ENCODE assay signal across 16 cellular contexts in genomic region chr14:32230181-32230580, GRCh38. TPM values are rescaled to one million over a fixed set of nuclear protein-coding genes. Genes with fewer than 3 reads are reported as not detected.
DNase-seq lines count a peak whose midpoint lies in the region; ATAC-seq and TF ChIP-seq lines count a peak whose summit lies in the region.
"Had no signal": no experiment of that assay in that cellular context is flagged by ENCODE, and none has a peak within 500 bp of the region (broad histone marks: within the 10 kb centered on the region; RNA-seq: fewer than 3 reads in every experiment).

No MANE protein-coding gene starts in this region.

- no peak overlapping the region for H3K27ac Mint-ChIP-seq in activated CD4-positive, alpha-beta T cell treated with anti-CD3 and anti-CD28 coated beads, Interleukin-2, amount 10 ng/mL, durations not matched to agents 24 days and 14 days
- H3K27ac Mint-ChIP-seq: CD8-positive, alpha-beta memory T cell had no signal

- H3K27me3 ChIP-seq in PC-9 (ENCODE audit: insufficient read depth, low read depth) = no peaks in the 10 kb centered on the region
- no peaks in the 10 kb centered on the region for H3K27me3 ChIP-seq in psoas muscle (ENCODE audit: insufficient read depth in 3 of 3, low read length in 2 of 3)

- H3K9me3 Mint-ChIP-seq in activated CD4-positive, alpha-beta T cell treated with anti-CD3 and anti-CD28 coated beads, Interleukin-2, amount 10 ng/mL, durations not matched to agents 24 days and 14 days = no peaks in the 10 kb centered on the region
- H3K9me3 Mint-ChIP-seq: CD8-positive, alpha-beta memory T cell had no signal

- no peaks in the 10 kb centered on the region for H4K20me1 ChIP-seq in PC-9 (ENCODE audit: insufficient read depth)

- no peaks in the 10 kb centered on the region for H3K79me2 ChIP-seq in PC-9 (ENCODE audit: low read depth)
- H3K79me2 ChIP-seq: parathyroid adenoma had no signal

- no peaks in the 10 kb centered on the region for H3K9me3 ChIP-seq in PC-9 (ENCODE audit: insufficient read depth, low read depth)
- H3K9me3 ChIP-seq in psoas muscle = no peaks in the 10 kb centered on the region

- peaks cover 62% of the 10 kb centered on the region for H3K4me1 ChIP-seq in PC-9 (replicated peaks; ENCODE audit: insufficient read depth)
- peaks cover 4% of the 10 kb centered on the region for H3K4me1 ChIP-seq in psoas muscle

- DNase-seq in ELR (ENCODE audit: low read depth) (peak; percentile 49), PC-9 (peak in 1 of 2 experiments; percentile 87), fibroblast of mammary gland (ENCODE audit: low read depth) (peak; percentile 68), psoas muscle (no peak)
- DNase-seq in activated CD4-positive, alpha-beta T cell treated with anti-CD3 and anti-CD28 coated beads, Interleukin-2, amount 10 ng/mL, durations not matched to agents 24 days and 14 days = no peak
- DNase-seq in stimulated activated naive CD4-positive, alpha-beta T cell (lab: John Stamatoyannopoulos, UW) = no peak
- DNase-seq: activated CD4-positive, alpha-beta T cell treated with anti-CD3 and anti-CD28 coated beads for 1 hour; activated effector memory CD4-positive, alpha-beta T cell treated with Interleukin-2 at 50 U/mL for 16 hours; CD8-positive, alpha-beta memory T cell; cortex of kidney; NCI-H1092; NCI-H526 had no signal

- BruUV-seq in PC-9 (replicated peaks; lab: Mats Ljungman, UMichigan) = no TSS peak

- intact Hi-C loops in PC-9 (cut with micrococcal nuclease; ENCODE audit: unreplicated experiment) = no loop called here
- intact Hi-C loops in psoas muscle (cut with DNase I) = no loop called here
- intact Hi-C loops in activated CD4-positive, alpha-beta T cell treated with anti-CD3 and anti-CD28 coated beads, Interleukin-2, amount 10 ng/mL, durations not matched to agents 24 days and 14 days (cut with micrococcal nuclease) = no loop called here

- no peak overlapping the region for H3K4me3 Mint-ChIP-seq in activated CD4-positive, alpha-beta T cell treated with anti-CD3 and anti-CD28 coated beads, Interleukin-2, amount 10 ng/mL, durations not matched to agents 24 days and 14 days
- H3K4me3 Mint-ChIP-seq: CD8-positive, alpha-beta memory T cell had no signal

- H2AFZ ChIP-seq in PC-9 = no peak overlapping the region
- H2AFZ ChIP-seq: parathyroid adenoma had no signal

- peak; percentile 26 to 82 (median 50) for ATAC-seq in psoas muscle
- no peak for ATAC-seq in HG02870 (IDR thresholded peaks at IDR 0.05; ENCODE audit: unreplicated experiment)
- no peak for ATAC-seq in GM19395 (IDR thresholded peaks at IDR 0.05; ENCODE audit: unreplicated experiment)

- POLR2A ChIA-PET in PC-9 (lab: Charles Lee; ENCODE audit: unreplicated experiment) = interaction anchor here (0.7 kb wide), 1 partner anchor 214 kb away, joined by 4 read pairs; no protein-coding TSS in a partner anchor

- H3K27me3 Mint-ChIP-seq in activated CD4-positive, alpha-beta T cell treated with anti-CD3 and anti-CD28 coated beads, Interleukin-2, amount 10 ng/mL, durations not matched to agents 24 days and 14 days = no peaks in the 10 kb centered on the region

- H3K4me2 ChIP-seq in PC-9 = peak overlapping the region; percentile 55

- peak overlapping the region; percentile 54 for H3K27ac ChIP-seq in PC-9
- no peak overlapping the region for H3K27ac ChIP-seq in psoas muscle
- H3K27ac ChIP-seq: parathyroid adenoma had no signal

- H3K36me3 Mint-ChIP-seq in activated CD4-positive, alpha-beta T cell treated with anti-CD3 and anti-CD28 coated beads, Interleukin-2, amount 10 ng/mL, durations not matched to agents 24 days and 14 days (ENCODE audit: low read depth) = no peaks in the 10 kb centered on the region

- no peak for TF ChIP-seq CTCF in PC-9 (conservative IDR thresholded peaks at IDR 0.05)
- no peak for TF ChIP-seq CTCF in fibroblast of mammary gland (conservative IDR thresholded peaks at IDR 0.05; ENCODE audit: control insufficient read depth, insufficient read depth, low read depth, low read length)
- no peak for TF ChIP-seq CTCF in psoas muscle (IDR thresholded peaks at IDR 0.05)

- WGBS in psoas muscle, 3 donors = 17 to 22% (median 19%) methylated on average over 3 of the region's 3 CpGs

- no peaks in the 10 kb centered on the region for H3K9me2 ChIP-seq in PC-9 (ENCODE audit: insufficient read depth)

- peaks cover 22% of the 10 kb centered on the region; the same call in 1 of the 2 replicates for H3F3A ChIP-seq in PC-9 (ENCODE audit: insufficient read depth, low read depth)

- no peaks in the 10 kb centered on the region for H3K4me1 Mint-ChIP-seq in activated CD4-positive, alpha-beta T cell treated with anti-CD3 and anti-CD28 coated beads, Interleukin-2, amount 10 ng/mL, durations not matched to agents 24 days and 14 days

- CTCF ChIA-PET in PC-9 (lab: Charles Lee) = interaction anchor here (0.7 kb wide), 1 partner anchor 199 kb away, joined by 12 read pairs; no protein-coding TSS in a partner anchor

- H3K4me3 ChIP-seq in PC-9 (no peak overlapping the region), fibroblast of mammary gland (ENCODE audit: control insufficient read depth, low read depth, low read length) (no peak overlapping the region), psoas muscle (no peak overlapping the region)

- H3K36me3 ChIP-seq in PC-9 (ENCODE audit: low read depth) = no peaks in the 10 kb centered on the region
- H3K36me3 ChIP-seq in psoas muscle (ENCODE audit: insufficient read depth in 1 of 2, low read depth in 1 of 2) = no peaks in the 10 kb centered on the region

RNA-seq across cellular contexts. Expression of gene RNU6-8, which starts 27.1 kb away (rescaled TPM):
- not detected in 2 replicates for total RNA-seq in PC-9 (2021)
- not detected for total RNA-seq in psoas muscle
- not detected for polyA plus RNA-seq in psoas muscle
- total RNA-seq in activated CD4-positive, alpha-beta T cell treated with anti-CD3 and anti-CD28 coated beads, Interleukin-2, amount 10 ng/mL, durations not matched to agents 24 days and 14 days = not detected in 2 replicates
- total RNA-seq: CD8-positive, alpha-beta memory T cell; ureter had no signal
- polyA plus RNA-seq: CD8-positive, alpha-beta memory T cell had no signal

RNA-seq across cellular contexts. Expression of gene RNU6-7, which starts 28.3 kb away (rescaled TPM):
- total RNA-seq in PC-9 (2021) = not detected in 2 replicates
- total RNA-seq in psoas muscle = not detected
- not detected for polyA plus RNA-seq in psoas muscle
- total RNA-seq in activated CD4-positive, alpha-beta T cell treated with anti-CD3 and anti-CD28 coated beads, Interleukin-2, amount 10 ng/mL, durations not matched to agents 24 days and 14 days = not detected in 2 replicates
- total RNA-seq: CD8-positive, alpha-beta memory T cell; ureter had no signal
- polyA plus RNA-seq: CD8-positive, alpha-beta memory T cell had no signal

Comparison
In these comparisons a context has a peak if more than half of its experiments do, and no peak if none do; other contexts are left out.
1. DNase-seq: peak in ELR (single experiment) and fibroblast of mammary gland (single experiment); none in psoas muscle (0 of 2), activated CD4-positive, alpha-beta T cell treated with anti-CD3 and anti-CD28 coated beads, Interleukin-2, amount 10 ng/mL, durations not matched to agents 24 days and 14 days (single experiment) and stimulated activated naive CD4-positive, alpha-beta T cell (0 of 6).
2. ATAC-seq: peak in psoas muscle (4 of 4); none in HG02870 (single experiment) and GM19395 (single experiment).